In the genomic region with DNA sequence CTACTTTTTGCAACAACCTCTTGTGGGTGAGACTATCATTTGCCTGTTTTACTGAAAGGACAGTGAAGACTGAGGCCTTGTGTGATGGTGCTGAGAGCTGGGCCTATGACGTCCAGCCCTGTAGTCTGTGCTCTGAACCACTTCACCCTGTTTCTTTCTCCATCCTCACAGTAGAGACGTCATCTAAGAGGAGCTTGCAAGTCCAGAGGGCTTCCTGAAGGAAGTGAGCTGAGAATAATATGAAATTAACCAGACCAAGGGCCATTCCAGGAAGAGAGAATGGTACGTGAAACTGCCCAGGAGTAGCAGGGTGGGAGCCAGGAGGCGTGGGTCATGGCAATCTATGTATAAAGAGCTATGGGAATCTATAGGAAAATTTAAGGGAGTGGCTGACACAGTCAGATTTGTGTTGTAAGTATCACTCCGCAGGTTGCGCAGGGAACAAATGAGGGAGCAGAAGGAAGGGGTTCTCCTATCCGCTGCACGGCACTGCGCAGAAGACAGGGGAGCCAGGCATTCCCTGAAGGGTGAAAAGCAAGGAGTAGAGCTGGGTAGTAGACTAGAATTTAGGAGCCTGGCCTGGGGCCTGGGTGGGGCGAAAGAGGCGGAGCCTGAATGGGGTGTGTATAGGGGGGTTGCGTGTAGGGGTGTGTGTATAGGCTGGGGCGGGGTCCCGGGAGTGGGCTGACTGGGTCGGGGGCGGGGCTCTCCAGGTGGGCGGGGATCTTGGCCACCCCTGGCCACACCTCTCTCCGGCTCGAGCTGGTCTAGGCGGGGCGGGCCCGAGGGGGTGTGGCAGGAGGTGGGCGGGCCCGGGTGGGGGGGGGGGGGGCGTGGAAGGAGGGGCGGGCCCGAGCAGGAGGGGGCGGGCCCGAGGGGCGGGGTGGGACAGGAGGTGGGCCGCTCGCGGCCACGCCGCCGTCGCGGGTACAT, we compare ENCODE assay signal across 1 cellular context.
A peak's percentile ranks its signal among the peaks of the same experiment; 100 is the strongest.
TF ChIP-seq lines count a peak whose summit lies in the region.

FGFR4 (plus strand) TSS at position 931 of the 933 bp plus-strand sequence. CDS start 2,688 bp downstream, outside the sequence.

TF ChIP-seq in K562, 482 proteins besides CTCF, POLR2A, EP300 and RAD21 (continued from another document):
- TF ChIP-seq CTCFL (IDR thresholded peaks at IDR 0.05; ENCODE audit: borderline replicate concordance, insufficient read depth, low read depth, low read length, poor library complexity, severe bottlenecking): no peak
- TF ChIP-seq, protein P1, sequence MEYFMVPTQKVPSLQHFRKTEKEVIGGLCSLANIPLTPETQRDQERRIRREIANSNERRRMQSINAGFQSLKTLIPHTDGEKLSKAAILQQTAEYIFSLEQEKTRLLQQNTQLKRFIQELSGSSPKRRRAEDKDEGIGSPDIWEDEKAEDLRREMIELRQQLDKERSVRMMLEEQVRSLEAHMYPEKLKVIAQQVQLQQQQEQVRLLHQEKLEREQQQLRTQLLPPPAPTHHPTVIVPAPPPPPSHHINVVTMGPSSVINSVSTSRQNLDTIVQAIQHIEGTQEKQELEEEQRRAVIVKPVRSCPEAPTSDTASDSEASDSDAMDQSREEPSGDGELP (CRISPR knock-in tag; IDR thresholded peaks at IDR 0.05; ENCODE audit: borderline replicate concordance): no peak
- TF ChIP-seq VEZF1 (CRISPR knock-in tag; IDR thresholded peaks at IDR 0.05): no peak; the same call in 1 of the 2 replicates
- TF ChIP-seq, protein P2, sequence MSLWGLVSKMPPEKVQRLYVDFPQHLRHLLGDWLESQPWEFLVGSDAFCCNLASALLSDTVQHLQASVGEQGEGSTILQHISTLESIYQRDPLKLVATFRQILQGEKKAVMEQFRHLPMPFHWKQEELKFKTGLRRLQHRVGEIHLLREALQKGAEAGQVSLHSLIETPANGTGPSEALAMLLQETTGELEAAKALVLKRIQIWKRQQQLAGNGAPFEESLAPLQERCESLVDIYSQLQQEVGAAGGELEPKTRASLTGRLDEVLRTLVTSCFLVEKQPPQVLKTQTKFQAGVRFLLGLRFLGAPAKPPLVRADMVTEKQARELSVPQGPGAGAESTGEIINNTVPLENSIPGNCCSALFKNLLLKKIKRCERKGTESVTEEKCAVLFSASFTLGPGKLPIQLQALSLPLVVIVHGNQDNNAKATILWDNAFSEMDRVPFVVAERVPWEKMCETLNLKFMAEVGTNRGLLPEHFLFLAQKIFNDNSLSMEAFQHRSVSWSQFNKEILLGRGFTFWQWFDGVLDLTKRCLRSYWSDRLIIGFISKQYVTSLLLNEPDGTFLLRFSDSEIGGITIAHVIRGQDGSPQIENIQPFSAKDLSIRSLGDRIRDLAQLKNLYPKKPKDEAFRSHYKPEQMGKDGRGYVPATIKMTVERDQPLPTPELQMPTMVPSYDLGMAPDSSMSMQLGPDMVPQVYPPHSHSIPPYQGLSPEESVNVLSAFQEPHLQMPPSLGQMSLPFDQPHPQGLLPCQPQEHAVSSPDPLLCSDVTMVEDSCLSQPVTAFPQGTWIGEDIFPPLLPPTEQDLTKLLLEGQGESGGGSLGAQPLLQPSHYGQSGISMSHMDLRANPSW (CRISPR knock-in tag; IDR thresholded peaks at IDR 0.05): no peak
- peak; percentile 46; the same call in 1 of the 2 replicates for TF ChIP-seq ZNF24 (IDR thresholded peaks at IDR 0.05)
- TF ChIP-seq, protein P3, sequence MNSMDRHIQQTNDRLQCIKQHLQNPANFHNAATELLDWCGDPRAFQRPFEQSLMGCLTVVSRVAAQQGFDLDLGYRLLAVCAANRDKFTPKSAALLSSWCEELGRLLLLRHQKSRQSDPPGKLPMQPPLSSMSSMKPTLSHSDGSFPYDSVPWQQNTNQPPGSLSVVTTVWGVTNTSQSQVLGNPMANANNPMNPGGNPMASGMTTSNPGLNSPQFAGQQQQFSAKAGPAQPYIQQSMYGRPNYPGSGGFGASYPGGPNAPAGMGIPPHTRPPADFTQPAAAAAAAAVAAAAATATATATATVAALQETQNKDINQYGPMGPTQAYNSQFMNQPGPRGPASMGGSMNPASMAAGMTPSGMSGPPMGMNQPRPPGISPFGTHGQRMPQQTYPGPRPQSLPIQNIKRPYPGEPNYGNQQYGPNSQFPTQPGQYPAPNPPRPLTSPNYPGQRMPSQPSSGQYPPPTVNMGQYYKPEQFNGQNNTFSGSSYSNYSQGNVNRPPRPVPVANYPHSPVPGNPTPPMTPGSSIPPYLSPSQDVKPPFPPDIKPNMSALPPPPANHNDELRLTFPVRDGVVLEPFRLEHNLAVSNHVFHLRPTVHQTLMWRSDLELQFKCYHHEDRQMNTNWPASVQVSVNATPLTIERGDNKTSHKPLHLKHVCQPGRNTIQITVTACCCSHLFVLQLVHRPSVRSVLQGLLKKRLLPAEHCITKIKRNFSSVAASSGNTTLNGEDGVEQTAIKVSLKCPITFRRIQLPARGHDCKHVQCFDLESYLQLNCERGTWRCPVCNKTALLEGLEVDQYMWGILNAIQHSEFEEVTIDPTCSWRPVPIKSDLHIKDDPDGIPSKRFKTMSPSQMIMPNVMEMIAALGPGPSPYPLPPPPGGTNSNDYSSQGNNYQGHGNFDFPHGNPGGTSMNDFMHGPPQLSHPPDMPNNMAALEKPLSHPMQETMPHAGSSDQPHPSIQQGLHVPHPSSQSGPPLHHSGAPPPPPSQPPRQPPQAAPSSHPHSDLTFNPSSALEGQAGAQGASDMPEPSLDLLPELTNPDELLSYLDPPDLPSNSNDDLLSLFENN (IDR thresholded peaks at IDR 0.05; ENCODE audit: low read depth in 2 of 2, low read length in 2 of 2): no peak
- no peak for TF ChIP-seq ZNF165 (CRISPR knock-in tag; IDR thresholded peaks at IDR 0.05; ENCODE audit: borderline replicate concordance)
- TF ChIP-seq, protein P4, sequence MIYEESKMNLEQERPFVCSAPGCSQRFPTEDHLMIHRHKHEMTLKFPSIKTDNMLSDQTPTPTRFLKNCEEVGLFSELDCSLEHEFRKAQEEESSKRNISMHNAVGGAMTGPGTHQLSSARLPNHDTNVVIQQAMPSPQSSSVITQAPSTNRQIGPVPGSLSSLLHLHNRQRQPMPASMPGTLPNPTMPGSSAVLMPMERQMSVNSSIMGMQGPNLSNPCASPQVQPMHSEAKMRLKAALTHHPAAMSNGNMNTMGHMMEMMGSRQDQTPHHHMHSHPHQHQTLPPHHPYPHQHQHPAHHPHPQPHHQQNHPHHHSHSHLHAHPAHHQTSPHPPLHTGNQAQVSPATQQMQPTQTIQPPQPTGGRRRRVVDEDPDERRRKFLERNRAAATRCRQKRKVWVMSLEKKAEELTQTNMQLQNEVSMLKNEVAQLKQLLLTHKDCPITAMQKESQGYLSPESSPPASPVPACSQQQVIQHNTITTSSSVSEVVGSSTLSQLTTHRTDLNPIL (CRISPR knock-in tag; IDR thresholded peaks at IDR 0.05): no peak
- no peak for TF ChIP-seq OTX1 (CRISPR knock-in tag; IDR thresholded peaks at IDR 0.05)
- TF ChIP-seq HNRNPLL (IDR thresholded peaks at IDR 0.05; ENCODE audit: low read depth, low read length, poor library complexity, severe bottlenecking): peak; percentile 92
- peak; percentile 83 for TF ChIP-seq ZFP36 (IDR thresholded peaks at IDR 0.05; ENCODE audit: low read depth, low read length, partially characterized antibody)
- no peak for TF ChIP-seq HOXB6 (CRISPR knock-in tag; IDR thresholded peaks at IDR 0.05; ENCODE audit: borderline replicate concordance)
- 0 out of 2 replicates have a peak, but pooled peaks have one; percentile 8 for TF ChIP-seq DPF2 (IDR thresholded peaks at IDR 0.05)
- 0 out of 2 replicates have a peak, but pooled peaks have one; percentile 40 for TF ChIP-seq MIER1 (IDR thresholded peaks at IDR 0.05; ENCODE audit: low read depth)
- TF ChIP-seq SMARCA5 (IDR thresholded peaks at IDR 0.05): 0 out of 2 replicates have a peak, but pooled peaks have one; percentile 41
- TF ChIP-seq ZBTB2 (IDR thresholded peaks at IDR 0.05): no peak
- no peak for TF ChIP-seq ZNF311 (CRISPR knock-in tag; IDR thresholded peaks at IDR 0.05)
- TF ChIP-seq ZNF586 (CRISPR knock-in tag; conservative IDR thresholded peaks at IDR 0.05): no peak
- TF ChIP-seq, protein P5, sequence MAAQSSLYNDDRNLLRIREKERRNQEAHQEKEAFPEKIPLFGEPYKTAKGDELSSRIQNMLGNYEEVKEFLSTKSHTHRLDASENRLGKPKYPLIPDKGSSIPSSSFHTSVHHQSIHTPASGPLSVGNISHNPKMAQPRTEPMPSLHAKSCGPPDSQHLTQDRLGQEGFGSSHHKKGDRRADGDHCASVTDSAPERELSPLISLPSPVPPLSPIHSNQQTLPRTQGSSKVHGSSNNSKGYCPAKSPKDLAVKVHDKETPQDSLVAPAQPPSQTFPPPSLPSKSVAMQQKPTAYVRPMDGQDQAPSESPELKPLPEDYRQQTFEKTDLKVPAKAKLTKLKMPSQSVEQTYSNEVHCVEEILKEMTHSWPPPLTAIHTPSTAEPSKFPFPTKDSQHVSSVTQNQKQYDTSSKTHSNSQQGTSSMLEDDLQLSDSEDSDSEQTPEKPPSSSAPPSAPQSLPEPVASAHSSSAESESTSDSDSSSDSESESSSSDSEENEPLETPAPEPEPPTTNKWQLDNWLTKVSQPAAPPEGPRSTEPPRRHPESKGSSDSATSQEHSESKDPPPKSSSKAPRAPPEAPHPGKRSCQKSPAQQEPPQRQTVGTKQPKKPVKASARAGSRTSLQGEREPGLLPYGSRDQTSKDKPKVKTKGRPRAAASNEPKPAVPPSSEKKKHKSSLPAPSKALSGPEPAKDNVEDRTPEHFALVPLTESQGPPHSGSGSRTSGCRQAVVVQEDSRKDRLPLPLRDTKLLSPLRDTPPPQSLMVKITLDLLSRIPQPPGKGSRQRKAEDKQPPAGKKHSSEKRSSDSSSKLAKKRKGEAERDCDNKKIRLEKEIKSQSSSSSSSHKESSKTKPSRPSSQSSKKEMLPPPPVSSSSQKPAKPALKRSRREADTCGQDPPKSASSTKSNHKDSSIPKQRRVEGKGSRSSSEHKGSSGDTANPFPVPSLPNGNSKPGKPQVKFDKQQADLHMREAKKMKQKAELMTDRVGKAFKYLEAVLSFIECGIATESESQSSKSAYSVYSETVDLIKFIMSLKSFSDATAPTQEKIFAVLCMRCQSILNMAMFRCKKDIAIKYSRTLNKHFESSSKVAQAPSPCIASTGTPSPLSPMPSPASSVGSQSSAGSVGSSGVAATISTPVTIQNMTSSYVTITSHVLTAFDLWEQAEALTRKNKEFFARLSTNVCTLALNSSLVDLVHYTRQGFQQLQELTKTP (IDR thresholded peaks at IDR 0.05; ENCODE audit: low read depth in 1 of 2, partially characterized antibody in 2 of 2): no peak
- TF ChIP-seq CBX2 (IDR thresholded peaks at IDR 0.05; ENCODE audit: insufficient read depth, low read length, poor library complexity, severe bottlenecking): no peak
- no peak for TF ChIP-seq MCM7 (IDR thresholded peaks at IDR 0.05)
- no peak for TF ChIP-seq ZNF143 (CRISPR knock-in tag; IDR thresholded peaks at IDR 0.05)
- TF ChIP-seq BRD9 (IDR thresholded peaks at IDR 0.05; ENCODE audit: low read depth, partially characterized antibody): no peak
- 0 out of 2 replicates have a peak, but pooled peaks have one; percentile 34 for TF ChIP-seq HDAC2 (IDR thresholded peaks at IDR 0.05)
- TF ChIP-seq ELF2 (CRISPR knock-in tag; IDR thresholded peaks at IDR 0.05): no peak
- TF ChIP-seq RBM25 (IDR thresholded peaks at IDR 0.05; ENCODE audit: low read depth, low read length, severe bottlenecking): no peak
- TF ChIP-seq CTBP1 (IDR thresholded peaks at IDR 0.05; ENCODE audit: borderline replicate concordance): peak; percentile 9; the same call in 1 of the 2 replicates
- TF ChIP-seq XRCC3 (IDR thresholded peaks at IDR 0.05): no peak
- no peak for TF ChIP-seq ZBTB8A (IDR thresholded peaks at IDR 0.05; ENCODE audit: partially characterized antibody)
- no peak for TF ChIP-seq ZNF3 (CRISPR knock-in tag; IDR thresholded peaks at IDR 0.05)
- TF ChIP-seq ZNF212 (CRISPR knock-in tag; IDR thresholded peaks at IDR 0.05): no peak
TF ChIP-seq in K562: peak in this region for 14.
